24 cellular contexts compared by ENCODE assay signal in genomic region chr4:136581119-136581518, GRCh38.
DNase-seq lines count a peak whose midpoint lies in the region; ATAC-seq, FAIRE-seq and TF ChIP-seq lines count a peak whose summit lies in the region.
"Had no signal": no experiment of that assay in that cellular context is flagged by ENCODE, and none has a peak within 500 bp of the region (broad histone marks: within the 10 kb centered on the region; RNA-seq: fewer than 3 reads in every experiment).

No MANE protein-coding gene starts in this region.

- ATAC-seq in HG02798 (IDR thresholded peaks at IDR 0.05; ENCODE audit: poor library complexity, unreplicated experiment), result peak; percentile 56
- ATAC-seq in HG03432 (IDR thresholded peaks at IDR 0.05; ENCODE audit: unreplicated experiment), result peak; percentile 58
- ATAC-seq in HG02938 (IDR thresholded peaks at IDR 0.05; ENCODE audit: unreplicated experiment), result no peak
- no peak for ATAC-seq in HG03095 (IDR thresholded peaks at IDR 0.05; ENCODE audit: unreplicated experiment)

- TF ChIP-seq CTCF in OCI-LY3 (IDR thresholded peaks at IDR 0.05; ENCODE audit: low read depth, low read length) (no peak), neural cell (IDR thresholded peaks at IDR 0.05; ENCODE audit: poor library complexity, severe bottlenecking) (no peak), kidney (IDR thresholded peaks at IDR 0.05; ENCODE audit: borderline replicate concordance, extremely low read depth, insufficient read depth) (no peak)

- 0 out of 2 replicates have a peak overlapping the region, but pooled peaks have one; percentile 1 for H2AFZ ChIP-seq in OCI-LY3 (ENCODE audit: low read depth, low read length)
- no peak overlapping the region for H2AFZ ChIP-seq in neural cell (ENCODE audit: low read depth, low read length)

- H3K4me2 ChIP-seq in OCI-LY3 (ENCODE audit: low read length), result no peak overlapping the region
- H3K4me2 ChIP-seq in neural cell (ENCODE audit: low read length), result no peak overlapping the region
- H3K4me2 ChIP-seq: BLaER1 had no signal

- H3K27ac ChIP-seq in OCI-LY3 (ENCODE audit: low read length) (no peak overlapping the region), neural cell (ENCODE audit: low read length) (peak overlapping the region; percentile 77), kidney (ENCODE audit: low read depth in 2 of 2, low read length in 2 of 2) (no peak overlapping the region)
- H3K27ac ChIP-seq: BLaER1 had no signal

- FAIRE-seq in kidney (lab: Jason Lieb, UNC), result no peak
- FAIRE-seq: A204.1, D721Med, G401.6, GM12892, GM19239 had no signal

- H3K4me1 ChIP-seq in OCI-LY3 (ENCODE audit: low read length) (no peaks in the 10 kb centered on the region), kidney (ENCODE audit: control insufficient read depth in 1 of 2, insufficient read depth in 1 of 2, low read depth in 1 of 2, low read length in 2 of 2) (no peaks in the 10 kb centered on the region)
- H3K4me1 ChIP-seq: BE2C, BLaER1, Caco-2 had no signal

- intact Hi-C loops in kidney (cut with DNase I), result no loop called here

- H4K20me1 ChIP-seq in OCI-LY3 (ENCODE audit: insufficient read depth, low read length), result no peaks in the 10 kb centered on the region
- no peaks in the 10 kb centered on the region for H4K20me1 ChIP-seq in neural cell (ENCODE audit: insufficient read depth)
- H4K20me1 ChIP-seq: BLaER1 had no signal

- no peaks in the 10 kb centered on the region for H3F3A ChIP-seq in neural cell (ENCODE audit: insufficient read depth, low read length, poor library complexity, severe bottlenecking)

- H3K9me3 ChIP-seq in OCI-LY3 (ENCODE audit: insufficient read depth, low read length) (no peaks in the 10 kb centered on the region), neural cell (ENCODE audit: low read length) (no peaks in the 10 kb centered on the region), kidney (ENCODE audit: control insufficient read depth in 1 of 2, low read length in 2 of 2) (peaks cover 0 to 3% of the 10 kb centered on the region in 2 donors)
- H3K9me3 ChIP-seq: BE2C, BLaER1, Caco-2 had no signal

- DNase-seq in kidney, result no peak
- DNase-seq: 8988T; ACHN; BE2C; C1 segment of cervical spinal cord; Caco-2; Calu3; CD4-positive, alpha-beta memory T cell; CD4-positive, CD25-positive, alpha-beta regulatory T cell; CD8-positive, alpha-beta memory T cell; DMS79 treated with DMSO at 0.1 percent for 48 hours; GF-D8 had no signal

- no peak for TF ChIP-seq EP300 in neural cell (conservative IDR thresholded peaks at IDR 0.05; ENCODE audit: poor library complexity, severe bottlenecking)

- no peak overlapping the region for H3K9ac ChIP-seq in OCI-LY3 (ENCODE audit: low read length)
- no peak overlapping the region for H3K9ac ChIP-seq in neural cell (ENCODE audit: low read length)
- H3K9ac ChIP-seq in kidney (ENCODE audit: low read length in 2 of 2), result no peak overlapping the region
- H3K9ac ChIP-seq: BLaER1 had no signal

- H3K9me2 ChIP-seq in neural cell (ENCODE audit: insufficient read depth, low read length), result no peaks in the 10 kb centered on the region

- H3K4me3 ChIP-seq in OCI-LY3 (ENCODE audit: low read length) (no peak overlapping the region), neural cell (ENCODE audit: low read length) (no peak overlapping the region), kidney (ENCODE audit: low read length in 2 of 2) (no peak overlapping the region)
- H3K4me3 ChIP-seq: BLaER1 had no signal

- H3K36me3 ChIP-seq in OCI-LY3 (replicated peaks; ENCODE audit: low read depth, low read length), result no peaks in the 10 kb centered on the region
- H3K36me3 ChIP-seq in neural cell (ENCODE audit: insufficient read depth, low read length), result no peaks in the 10 kb centered on the region
- no peaks in the 10 kb centered on the region for H3K36me3 ChIP-seq in kidney (ENCODE audit: control insufficient read depth in 1 of 2, insufficient read depth in 2 of 2, low read length in 2 of 2)
- H3K36me3 ChIP-seq: BE2C, BLaER1 had no signal

- TF ChIP-seq RAD21 in neural cell (conservative IDR thresholded peaks at IDR 0.05), result no peak

- no peaks in the 10 kb centered on the region for H3K27me3 ChIP-seq in OCI-LY3 (ENCODE audit: low read depth, low read length)
- H3K27me3 ChIP-seq in neural cell (ENCODE audit: insufficient read depth, low read depth, low read length), result no peaks in the 10 kb centered on the region
- H3K27me3 ChIP-seq: BE2C, BLaER1 had no signal

- H3K79me2 ChIP-seq in OCI-LY3 (ENCODE audit: low read length), result no peaks in the 10 kb centered on the region
- no peaks in the 10 kb centered on the region for H3K79me2 ChIP-seq in neural cell (replicated peaks; ENCODE audit: insufficient read depth, low read length)

TF ChIP-seq in neural cell, 6 proteins besides CTCF, POLR2A, EP300 and RAD21:
- no peak for TF ChIP-seq TAF1 (IDR thresholded peaks at IDR 0.05; ENCODE audit: low read depth)
- no peak for TF ChIP-seq EZH2 (IDR thresholded peaks at IDR 0.05; ENCODE audit: borderline replicate concordance, insufficient read depth, low read length, poor library complexity, severe bottlenecking)
- no peak for TF ChIP-seq SMC3 (conservative IDR thresholded peaks at IDR 0.05; ENCODE audit: poor library complexity)
- TF ChIP-seq MXI1 (conservative IDR thresholded peaks at IDR 0.05; ENCODE audit: poor library complexity, severe bottlenecking), result no peak
- TF ChIP-seq REST (IDR thresholded peaks at IDR 0.05; ENCODE audit: borderline replicate concordance), result no peak

Comparison
In these comparisons a context has a peak if more than half of its experiments do, and no peak if none do; other contexts are left out.
1. ATAC-seq: peak in HG02798 (single experiment) and HG03432 (single experiment); none in HG02938 (single experiment) and HG03095 (single experiment).